ENCODE assay signal across 18 cellular contexts in the genomic region with DNA sequence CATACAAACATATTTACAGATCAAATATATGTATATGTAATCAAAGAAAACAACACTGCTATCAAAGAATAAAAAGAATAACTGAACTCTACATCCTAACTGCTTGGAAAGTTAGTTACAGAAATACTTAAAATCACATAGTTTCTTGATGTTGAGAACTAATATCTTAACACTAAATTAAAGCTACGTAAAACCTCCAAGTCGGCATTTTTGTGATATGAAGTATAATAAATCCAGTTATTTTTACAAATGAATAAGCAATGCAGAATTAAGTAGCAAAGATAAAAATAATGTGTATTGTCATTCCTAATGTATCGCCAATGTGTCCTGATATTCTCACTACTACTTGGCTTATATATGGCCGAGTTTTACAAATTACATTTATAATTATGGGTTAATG.
DNase-seq lines count a peak whose midpoint lies in the region; ATAC-seq, FAIRE-seq and TF ChIP-seq lines count a peak whose summit lies in the region.
"Had no signal": no experiment of that assay in that cellular context is flagged by ENCODE, and none has a peak within 500 bp of the region (broad histone marks: within the 10 kb centered on the region; RNA-seq: fewer than 3 reads in every experiment).

No MANE protein-coding gene starts in this region.

- DNase-seq in HepG2 (ENCODE audit: low spot score) (no peak), right lobe of liver (no peak), K562 (ENCODE audit: extremely low read depth in 1 of 4, low spot score in 3 of 4) (no peak), pancreas (no peak), iPS-NIHi11 (ENCODE audit: low spot score) (no peak), foreskin keratinocyte (no peak), NCI-H748 treated with DMSO at 0.1 percent for 48 hours (lab: John Stamatoyannopoulos, UW) (no peak)
- DNase-seq: C1 segment of cervical spinal cord; CD4-positive, alpha-beta memory T cell; COR-L47; DMS153; DND-41; GOT3; HFFc6 had no signal

- H3K27me3 ChIP-seq in HepG2 (ENCODE audit: control insufficient read depth in 1 of 2, insufficient read depth in 2 of 2, low read length in 2 of 2) (no peaks in the 10 kb centered on the region), right lobe of liver (no peaks in the 10 kb centered on the region), K562 (ENCODE audit: control insufficient read depth in 2 of 2, insufficient read depth in 2 of 2, low read length in 2 of 2) (no peaks in the 10 kb centered on the region), pancreas (no peaks in the 10 kb centered on the region), foreskin keratinocyte (no peaks in the 10 kb centered on the region)

- TF ChIP-seq POLR2A in HepG2 (IDR thresholded peaks at IDR 0.05; ENCODE audit: insufficient read depth in 1 of 2, low read depth in 2 of 2, low read length in 2 of 2) (no peak), right lobe of liver (IDR thresholded peaks at IDR 0.05) (no peak), K562 (conservative IDR thresholded peaks at IDR 0.05) (no peak)

- no peaks in the 10 kb centered on the region for H3K79me2 ChIP-seq in HepG2 (ENCODE audit: insufficient read depth, low read length)
- H3K79me2 ChIP-seq in K562 (ENCODE audit: control insufficient read depth, insufficient read depth, low read length): no peaks in the 10 kb centered on the region

- no peak overlapping the region for H3K9ac ChIP-seq in HepG2 (ENCODE audit: insufficient read depth, low read depth, low read length)
- H3K9ac ChIP-seq in K562 (ENCODE audit: insufficient read depth in 1 of 2, low read depth in 2 of 2, low read length in 2 of 2): no peak overlapping the region

- TF ChIP-seq CTCF in HepG2 (CRISPR knock-in tag; IDR thresholded peaks at IDR 0.05): no peak
- TF ChIP-seq CTCF in right lobe of liver (IDR thresholded peaks at IDR 0.05): no peak
- no peak for TF ChIP-seq CTCF in K562 (IDR thresholded peaks at IDR 0.05 in 2 of 3, conservative IDR thresholded peaks at IDR 0.05 in 1 of 3; ENCODE audit: insufficient read depth in 2 of 3, low read depth in 1 of 3, low read length in 3 of 3)
- TF ChIP-seq CTCF in pancreas (IDR thresholded peaks at IDR 0.05): no peak
- TF ChIP-seq CTCF in foreskin keratinocyte (conservative IDR thresholded peaks at IDR 0.05): no peak

- intact Hi-C loops in HepG2 (cut with micrococcal nuclease; ENCODE audit: unreplicated experiment): no loop called here
- intact Hi-C loops in right lobe of liver (cut with DNase I): no loop called here
- intact Hi-C loops in K562 (cut with micrococcal nuclease): loop anchor here (10.0 kb wide), 1 partner anchor 217 kb away; a partner anchor contains a TSS
- intact Hi-C loops in pancreas (cut with DNase I): no loop called here

- no peak overlapping the region for H3K4me2 ChIP-seq in HepG2 (ENCODE audit: low read depth, low read length)
- H3K4me2 ChIP-seq in K562 (ENCODE audit: insufficient read depth, low read length): no peak overlapping the region

- no peak overlapping the region for H2AFZ ChIP-seq in HepG2 (ENCODE audit: low read length)
- no peak overlapping the region for H2AFZ ChIP-seq in K562 (ENCODE audit: low read depth, low read length)

- ATAC-seq in HepG2: no peak
- no peak for ATAC-seq in right lobe of liver
- no peak for ATAC-seq in K562
- no peak for ATAC-seq in pancreas
- no peak for ATAC-seq in foreskin keratinocyte

- 94% methylated on average over 4 of the region's 4 CpGs for WGBS in HepG2 (ENCODE audit: low lambda C conversion rate)
- 95% methylated on average over 4 of the region's 4 CpGs for WGBS in right lobe of liver (ENCODE audit: insufficient coverage, low coverage, low lambda C conversion rate, missing lambda C conversion rate)
- 74% methylated on average over 4 of the region's 4 CpGs for WGBS in K562 (ENCODE audit: insufficient coverage, low coverage, missing lambda C conversion rate)
- WGBS in pancreas, 2 donors: 91 to 94% methylated on average over 4 of the region's 4 CpGs

- in situ Hi-C loops in HepG2 (cut with HindIII; ENCODE audit: extremely low pct_ligation_motif_present, low pct_unique_long_range_greater_than_20kb) (no loop called here), K562 (cut with MboI) (no loop called here)

- TF ChIP-seq RAD21 in HepG2 (CRISPR knock-in tag; IDR thresholded peaks at IDR 0.05): no peak
- TF ChIP-seq RAD21 in K562 (CRISPR knock-in tag; conservative IDR thresholded peaks at IDR 0.05 in 1 of 2, IDR thresholded peaks at IDR 0.05 in 1 of 2): no peak

- H3K27ac ChIP-seq in HepG2 (ENCODE audit: extremely low read length, insufficient read depth, low read length): no peak overlapping the region
- no peak overlapping the region for H3K27ac ChIP-seq in right lobe of liver
- no peak overlapping the region for H3K27ac ChIP-seq in K562 (ENCODE audit: extremely low read depth, low read depth, low read length)
- H3K27ac ChIP-seq in pancreas: no peak overlapping the region
- H3K27ac ChIP-seq in foreskin keratinocyte: no peak overlapping the region
- H3K27ac ChIP-seq: 22Rv1 had no signal

- no peaks in the 10 kb centered on the region for H3K9me1 ChIP-seq in K562 (ENCODE audit: control insufficient read depth, insufficient read depth, low read length)

- BruUV-seq in HepG2 (replicated peaks; lab: Mats Ljungman, UMichigan): no TSS peak
- no TSS peak for BruUV-seq in K562 (replicated peaks; lab: Mats Ljungman, UMichigan)

- POLR2A ChIA-PET in HepG2 (lab: Yijun Ruan, JAX) (no interaction called here), K562 (lab: Yijun Ruan, JAX) (no interaction called here)

- H3K4me1 ChIP-seq in HepG2 (ENCODE audit: insufficient read depth, low read length) (no peaks in the 10 kb centered on the region), right lobe of liver (no peaks in the 10 kb centered on the region), K562 (replicated peaks in 1 of 2; ENCODE audit: control insufficient read depth in 2 of 2, insufficient read depth in 2 of 2, low read length in 2 of 2) (no peaks in the 10 kb centered on the region), pancreas (no peaks in the 10 kb centered on the region), foreskin keratinocyte (no peaks in the 10 kb centered on the region)
- H3K4me1 ChIP-seq: HAP-1 had no signal

- H3K9me3 ChIP-seq in HepG2 (ENCODE audit: low read length) (no peaks in the 10 kb centered on the region), right lobe of liver (no peaks in the 10 kb centered on the region), K562 (replicated peaks; ENCODE audit: control insufficient read depth, insufficient read depth, low read depth, low read length) (no peaks in the 10 kb centered on the region), pancreas (no peaks in the 10 kb centered on the region)
- H3K9me3 ChIP-seq: HAP-1 had no signal

- TF ChIP-seq EP300 in HepG2 (IDR thresholded peaks at IDR 0.05; ENCODE audit: low read depth in 2 of 2, low read length in 2 of 2) (no peak), HepG2 (CRISPR knock-in tag; IDR thresholded peaks at IDR 0.05; ENCODE audit: borderline replicate concordance) (no peak), K562 (IDR thresholded peaks at IDR 0.05; ENCODE audit: low read length) (no peak)

- no peak overlapping the region for H3K4me3 ChIP-seq in HepG2 (replicated peaks in 1 of 3; ENCODE audit: insufficient read depth in 1 of 3, low read depth in 2 of 3, low read length in 3 of 3)
- no peak overlapping the region for H3K4me3 ChIP-seq in right lobe of liver
- no peak overlapping the region for H3K4me3 ChIP-seq in K562
- no peak overlapping the region for H3K4me3 ChIP-seq in pancreas
- H3K4me3 ChIP-seq: HAP-1 had no signal

- no peaks in the 10 kb centered on the region for H4K20me1 ChIP-seq in HepG2 (ENCODE audit: insufficient read depth, low read length)
- H4K20me1 ChIP-seq in K562 (replicated peaks; ENCODE audit: control insufficient read depth, insufficient read depth, low read length): no peaks in the 10 kb centered on the region

- CTCF ChIA-PET in HepG2 (lab: Yijun Ruan, JAX; ENCODE audit: low intra/inter-chr PET ratio, low total read pairs) (no interaction called here), K562 (lab: Yijun Ruan, JAX; ENCODE audit: low intra/inter-chr PET ratio) (no interaction called here)

- FAIRE-seq in HepG2 (lab: Jason Lieb, UNC): no peak
- no peak for FAIRE-seq in K562 (lab: Jason Lieb, UNC)
- peak; percentile 65 for FAIRE-seq in pancreas (lab: Jason Lieb, UNC)
- FAIRE-seq: GM12892, H54 had no signal

- H3K36me3 ChIP-seq in HepG2 (replicated peaks in 1 of 2; ENCODE audit: control insufficient read depth in 1 of 2, insufficient read depth in 2 of 2, low read length in 2 of 2): peaks cover 0 to 6% of the 10 kb centered on the region in 2 experiments; a peak in 1 of 5 replicates
- H3K36me3 ChIP-seq in right lobe of liver: no peaks in the 10 kb centered on the region
- H3K36me3 ChIP-seq in K562 (ENCODE audit: control insufficient read depth, insufficient read depth, low read length): peaks cover 14% of the 10 kb centered on the region; the same call in 1 of the 3 replicates
- peaks cover 0 to 8% (median 0%) of the 10 kb centered on the region in 3 donors for H3K36me3 ChIP-seq in pancreas

TF ChIP-seq in HepG2, 621 proteins besides CTCF, POLR2A, EP300 and RAD21 (continues in another document):
- TF ChIP-seq ZNF367 (CRISPR knock-in tag; IDR thresholded peaks at IDR 0.05; ENCODE audit: borderline replicate concordance): no peak
- TF ChIP-seq ZNF713 (CRISPR knock-in tag; IDR thresholded peaks at IDR 0.05): no peak
- no peak for TF ChIP-seq SATB2 (CRISPR knock-in tag; IDR thresholded peaks at IDR 0.05)
- peak; percentile 76 for TF ChIP-seq MAFF (IDR thresholded peaks at IDR 0.05; ENCODE audit: low read depth, low read length)

TF ChIP-seq in K562, 482 proteins besides CTCF, POLR2A, EP300 and RAD21 (continues in another document):
- peak; percentile 84 for TF ChIP-seq ZNF316 (IDR thresholded peaks at IDR 0.05)
- TF ChIP-seq CBX8 (IDR thresholded peaks at IDR 0.05; ENCODE audit: borderline replicate concordance, extremely low read depth, low read depth, low read length, poor library complexity, severe bottlenecking): no peak
- TF ChIP-seq MAFF (IDR thresholded peaks at IDR 0.05; ENCODE audit: low read length): peak; percentile 59; the same call in 1 of the 2 replicates
- TF ChIP-seq MAFG (tag; conservative IDR thresholded peaks at IDR 0.05): 0 out of 2 replicates have a peak, but pooled peaks have one; percentile 32
- no peak for TF ChIP-seq DMBX1 (CRISPR knock-in tag; IDR thresholded peaks at IDR 0.05; ENCODE audit: borderline replicate concordance)
